33 cellular contexts compared by ENCODE assay signal in the genomic region with DNA sequence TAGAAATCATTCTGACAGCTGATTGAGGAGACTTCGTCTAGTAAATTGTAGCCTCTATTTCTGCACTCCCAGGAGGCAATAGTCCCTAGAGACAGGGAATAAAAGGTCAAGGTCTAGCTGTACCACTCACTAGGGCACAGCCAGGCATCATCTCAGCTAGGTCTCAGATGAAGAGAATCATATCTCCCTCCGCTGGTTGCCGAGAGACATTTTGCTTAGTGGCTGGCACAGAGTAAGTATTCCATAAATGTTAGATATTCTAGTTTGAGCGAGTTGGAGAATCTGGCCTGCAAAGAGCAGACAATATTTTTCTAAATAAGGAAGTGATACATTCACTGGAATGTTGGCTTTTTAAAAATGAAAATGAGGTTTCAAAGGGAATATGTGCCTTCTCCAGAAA.
DNase-seq lines count a peak whose midpoint lies in the region; ATAC-seq and TF ChIP-seq lines count a peak whose summit lies in the region.
"Had no signal": no experiment of that assay in that cellular context is flagged by ENCODE, and none has a peak within 500 bp of the region (broad histone marks: within the 10 kb centered on the region; RNA-seq: fewer than 3 reads in every experiment).

No MANE protein-coding gene starts in this region.

- H3K4me3 ChIP-seq in cardiac fibroblast (replicated peaks in 1 of 2; ENCODE audit: low read depth in 2 of 2, low read length in 2 of 2) = no peak overlapping the region
- H3K4me3 ChIP-seq in heart left ventricle = no peak overlapping the region
- no peak overlapping the region for H3K4me3 ChIP-seq in osteoblast (ENCODE audit: insufficient read depth, low read length)
- H3K4me3 ChIP-seq: K562, SK-N-MC, skin epidermis, stomach, thyroid gland had no signal

- intact Hi-C loops in heart left ventricle (cut with DNase I) = loop anchor here in 6 of 10 donors (2.0 to 10.0 kb wide), 8 partner anchors 34 to 799 kb away; a partner anchor contains a TSS

- no peaks in the 10 kb centered on the region for H3K36me3 ChIP-seq in heart left ventricle
- no peaks in the 10 kb centered on the region for H3K36me3 ChIP-seq in osteoblast (ENCODE audit: insufficient read depth, low read length)
- H3K36me3 ChIP-seq: stomach, thyroid gland had no signal

- no peaks in the 10 kb centered on the region for H3K9me3 ChIP-seq in heart left ventricle
- H3K9me3 ChIP-seq in osteoblast (ENCODE audit: low read depth, low read length) = no peaks in the 10 kb centered on the region
- H3K9me3 ChIP-seq: stomach, thyroid gland had no signal

- H3K27ac Mint-ChIP-seq in activated naive CD8-positive, alpha-beta T cell = peak overlapping the region; percentile 5
- H3K27ac Mint-ChIP-seq in activated naive CD8-positive, alpha-beta T cell treated with anti-CD3 and anti-CD28 coated beads, Interleukin-2, amount 50 U/mL, for 24 hours = no peak overlapping the region
- H3K27ac Mint-ChIP-seq: activated CD4-positive, alpha-beta T cell treated with anti-CD3 and anti-CD28 coated beads for 36 hours; activated CD8-positive, alpha-beta T cell treated with anti-CD3 and anti-CD28 coated beads, Interleukin-2, amount 10 ng/mL, durations not matched to agents 7 days and 5 days; activated naive CD4-positive, alpha-beta T cell treated with anti-CD3 and anti-CD28 coated beads, Interleukin-2, amount 50 U/mL, for 72 hours; CD8-positive, alpha-beta T cell; H9; immature natural killer cell; naive thymus-derived CD8-positive, alpha-beta T cell; T-helper 17 cell had no signal

- H3K27ac ChIP-seq in heart left ventricle (peak overlapping the region; percentile 6 to 85 (median 64)), osteoblast (ENCODE audit: low read depth, low read length) (no peak overlapping the region)
- H3K27ac ChIP-seq: epithelial cell of prostate, SK-N-MC, skin epidermis, stomach, thyroid gland had no signal

- H3K27me3 ChIP-seq in heart left ventricle = no peaks in the 10 kb centered on the region
- H3K27me3 ChIP-seq in osteoblast (ENCODE audit: insufficient read depth, low read length) = no peaks in the 10 kb centered on the region
- H3K27me3 ChIP-seq: stomach, thyroid gland had no signal

- H3K79me2 ChIP-seq in osteoblast (ENCODE audit: insufficient read depth, low read length) = no peaks in the 10 kb centered on the region

- no peak overlapping the region for H3K4me2 ChIP-seq in osteoblast (ENCODE audit: insufficient read depth, low read length)

- no peaks in the 10 kb centered on the region for H3K9me3 Mint-ChIP-seq in activated naive CD8-positive, alpha-beta T cell (ENCODE audit: low read depth)
- no peaks in the 10 kb centered on the region for H3K9me3 Mint-ChIP-seq in activated naive CD8-positive, alpha-beta T cell treated with anti-CD3 and anti-CD28 coated beads, Interleukin-2, amount 50 U/mL, for 24 hours
- H3K9me3 Mint-ChIP-seq: activated naive CD4-positive, alpha-beta T cell treated with anti-CD3 and anti-CD28 coated beads, Interleukin-2, amount 50 U/mL, for 72 hours; CD8-positive, alpha-beta T cell; H9 had no signal

- WGBS in heart left ventricle, 4 donors = 33 to 39% (median 38%) methylated on average over 4 of the region's 4 CpGs

- DNase-seq in activated naive CD8-positive, alpha-beta T cell treated with anti-CD3 and anti-CD28 coated beads, Interleukin-2, amount 50 U/mL, for 24 hours = no peak
- DNase-seq in cardiac fibroblast (ENCODE audit: low read depth in 2 of 2) = peak; percentile 14 to 40
- peak in 3 of 5 donors; percentile 32 to 60 (median 43) for DNase-seq in heart left ventricle
- no peak for DNase-seq in osteoblast (ENCODE audit: insufficient read length, low spot score, missing footprints)
- no peak for DNase-seq in NCI-H345 (lab: John Stamatoyannopoulos, UW)
- DNase-seq: 8988T; activated CD4-positive, alpha-beta T cell treated with anti-CD3 and anti-CD28 coated beads for 36 hours; activated CD8-positive, alpha-beta T cell treated with anti-CD3 and anti-CD28 coated beads, Interleukin-2, amount 10 ng/mL, durations not matched to agents 7 days and 5 days; CD8-positive, alpha-beta T cell; effector CD4-positive, alpha-beta T cell; EL; H9; hippocampal formation; immature natural killer cell; midbrain; MM.1S; naive thymus-derived CD8-positive, alpha-beta T cell; NCI-H1417; NCI-H2029 treated with DMSO at 0.1 percent for 48 hours; NCI-H446 treated with DMSO at 0.1 percent for 48 hours; NCI-H82; occipital lobe; stomach; T-helper 17 cell; thyroid gland had no signal

- H4K20me1 ChIP-seq in osteoblast (ENCODE audit: insufficient read depth, low read length) = no peaks in the 10 kb centered on the region

- TF ChIP-seq POLR2A in heart left ventricle (IDR thresholded peaks at IDR 0.05) = no peak

- H3K4me1 ChIP-seq in heart left ventricle (peaks cover 0 to 27% (median 5%) of the 10 kb centered on the region in 12 donors), osteoblast (ENCODE audit: insufficient read depth, low read length) (peaks cover 5% of the 10 kb centered on the region)
- H3K4me1 ChIP-seq: stomach had no signal

- no peak overlapping the region for H3K4me3 Mint-ChIP-seq in activated naive CD8-positive, alpha-beta T cell
- H3K4me3 Mint-ChIP-seq in activated naive CD8-positive, alpha-beta T cell treated with anti-CD3 and anti-CD28 coated beads, Interleukin-2, amount 50 U/mL, for 24 hours = no peak overlapping the region
- H3K4me3 Mint-ChIP-seq: activated CD4-positive, alpha-beta T cell treated with anti-CD3 and anti-CD28 coated beads for 36 hours; activated CD8-positive, alpha-beta T cell treated with anti-CD3 and anti-CD28 coated beads, Interleukin-2, amount 10 ng/mL, durations not matched to agents 7 days and 5 days; CD8-positive, alpha-beta T cell; H9; immature natural killer cell; naive thymus-derived CD8-positive, alpha-beta T cell; T-helper 17 cell had no signal

- no peak for TF ChIP-seq CTCF in cardiac fibroblast (IDR thresholded peaks at IDR 0.05; ENCODE audit: low read depth, low read length)
- TF ChIP-seq CTCF in heart left ventricle (IDR thresholded peaks at IDR 0.05) = peak in 3 of 12 donors; percentile 7 to 34 (median 25)
- no peak for TF ChIP-seq CTCF in osteoblast (IDR thresholded peaks at IDR 0.05; ENCODE audit: extremely low read depth, low read depth, low read length)

- no peaks in the 10 kb centered on the region for H3K4me1 Mint-ChIP-seq in activated naive CD8-positive, alpha-beta T cell (ENCODE audit: low read depth)
- no peaks in the 10 kb centered on the region for H3K4me1 Mint-ChIP-seq in activated naive CD8-positive, alpha-beta T cell treated with anti-CD3 and anti-CD28 coated beads, Interleukin-2, amount 50 U/mL, for 24 hours
- H3K4me1 Mint-ChIP-seq: activated CD4-positive, alpha-beta T cell treated with anti-CD3 and anti-CD28 coated beads for 36 hours; immature natural killer cell; naive thymus-derived CD8-positive, alpha-beta T cell; T-helper 17 cell had no signal

- no peaks in the 10 kb centered on the region for H3K27me3 Mint-ChIP-seq in activated naive CD8-positive, alpha-beta T cell
- H3K27me3 Mint-ChIP-seq in activated naive CD8-positive, alpha-beta T cell treated with anti-CD3 and anti-CD28 coated beads, Interleukin-2, amount 50 U/mL, for 24 hours = peaks cover 7% of the 10 kb centered on the region

- H2AFZ ChIP-seq in osteoblast (ENCODE audit: low read length) = peak overlapping the region; percentile 70

- no peaks in the 10 kb centered on the region for H3K36me3 Mint-ChIP-seq in activated naive CD8-positive, alpha-beta T cell
- no peaks in the 10 kb centered on the region for H3K36me3 Mint-ChIP-seq in activated naive CD8-positive, alpha-beta T cell treated with anti-CD3 and anti-CD28 coated beads, Interleukin-2, amount 50 U/mL, for 24 hours (ENCODE audit: low read depth)
- H3K36me3 Mint-ChIP-seq: activated naive CD4-positive, alpha-beta T cell treated with anti-CD3 and anti-CD28 coated beads, Interleukin-2, amount 50 U/mL, for 72 hours; CD8-positive, alpha-beta T cell; immature natural killer cell; naive thymus-derived CD8-positive, alpha-beta T cell had no signal

- ATAC-seq in activated naive CD8-positive, alpha-beta T cell treated with anti-CD3 and anti-CD28 coated beads, Interleukin-2, amount 50 U/mL, for 24 hours = no peak
- peak; percentile 81 to 94 (median 92) for ATAC-seq in heart left ventricle
- no peak for ATAC-seq in HG02763 (IDR thresholded peaks at IDR 0.05; ENCODE audit: unreplicated experiment)
- ATAC-seq in GM21390 (IDR thresholded peaks at IDR 0.05; ENCODE audit: unreplicated experiment) = no peak
- ATAC-seq: activated CD4-positive, alpha-beta T cell treated with anti-CD3 and anti-CD28 coated beads for 36 hours; activated CD8-positive, alpha-beta T cell treated with anti-CD3 and anti-CD28 coated beads, Interleukin-2, amount 10 ng/mL, durations not matched to agents 7 days and 5 days; activated naive CD4-positive, alpha-beta T cell treated with anti-CD3 and anti-CD28 coated beads, Interleukin-2, amount 50 U/mL, for 72 hours; CD8-positive, alpha-beta T cell; K562; naive thymus-derived CD8-positive, alpha-beta T cell; T-helper 17 cell had no signal

Comparison
In these comparisons a context has a peak if more than half of its experiments do, and no peak if none do; other contexts are left out.
1. ATAC-seq: peak in heart left ventricle (4 of 4); none in activated naive CD8-positive, alpha-beta T cell treated with anti-CD3 and anti-CD28 coated beads, Interleukin-2, amount 50 U/mL, for 24 hours (single experiment), HG02763 (single experiment) and GM21390 (single experiment).
2. DNase-seq: peak in cardiac fibroblast (2 of 2) and heart left ventricle (3 of 5); none in activated naive CD8-positive, alpha-beta T cell treated with anti-CD3 and anti-CD28 coated beads, Interleukin-2, amount 50 U/mL, for 24 hours (single experiment), osteoblast (single experiment) and NCI-H345 (single experiment).